In the genomic region with DNA sequence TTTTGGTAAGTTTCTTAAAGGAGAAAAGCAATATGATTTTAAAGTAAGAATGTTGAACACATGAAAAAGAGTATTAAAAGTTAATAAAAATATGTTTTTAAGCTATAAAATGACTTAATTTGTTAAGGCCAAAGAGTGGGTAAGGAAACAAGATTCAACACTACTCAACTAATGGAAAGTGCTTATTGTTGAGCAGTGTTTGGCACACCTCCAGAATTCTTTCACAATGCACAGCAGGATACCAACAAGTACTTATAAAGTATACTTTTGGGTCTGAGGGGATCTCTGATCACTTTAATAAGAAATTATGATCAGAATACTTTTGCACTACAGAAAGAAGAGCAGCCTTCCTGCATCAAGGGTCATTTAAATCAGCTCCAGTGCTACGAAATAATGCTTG, we compare ENCODE assay signal across 2 cellular contexts.
TF ChIP-seq lines count a peak whose summit lies in the region.

No MANE protein-coding gene starts in this region.

TF ChIP-seq in SK-N-SH treated with all-trans-retinoic acid at 6 μM for 48 hours, 23 proteins besides CTCF, POLR2A, EP300 and RAD21 (continued from another document):
- TF ChIP-seq, protein P1, sequence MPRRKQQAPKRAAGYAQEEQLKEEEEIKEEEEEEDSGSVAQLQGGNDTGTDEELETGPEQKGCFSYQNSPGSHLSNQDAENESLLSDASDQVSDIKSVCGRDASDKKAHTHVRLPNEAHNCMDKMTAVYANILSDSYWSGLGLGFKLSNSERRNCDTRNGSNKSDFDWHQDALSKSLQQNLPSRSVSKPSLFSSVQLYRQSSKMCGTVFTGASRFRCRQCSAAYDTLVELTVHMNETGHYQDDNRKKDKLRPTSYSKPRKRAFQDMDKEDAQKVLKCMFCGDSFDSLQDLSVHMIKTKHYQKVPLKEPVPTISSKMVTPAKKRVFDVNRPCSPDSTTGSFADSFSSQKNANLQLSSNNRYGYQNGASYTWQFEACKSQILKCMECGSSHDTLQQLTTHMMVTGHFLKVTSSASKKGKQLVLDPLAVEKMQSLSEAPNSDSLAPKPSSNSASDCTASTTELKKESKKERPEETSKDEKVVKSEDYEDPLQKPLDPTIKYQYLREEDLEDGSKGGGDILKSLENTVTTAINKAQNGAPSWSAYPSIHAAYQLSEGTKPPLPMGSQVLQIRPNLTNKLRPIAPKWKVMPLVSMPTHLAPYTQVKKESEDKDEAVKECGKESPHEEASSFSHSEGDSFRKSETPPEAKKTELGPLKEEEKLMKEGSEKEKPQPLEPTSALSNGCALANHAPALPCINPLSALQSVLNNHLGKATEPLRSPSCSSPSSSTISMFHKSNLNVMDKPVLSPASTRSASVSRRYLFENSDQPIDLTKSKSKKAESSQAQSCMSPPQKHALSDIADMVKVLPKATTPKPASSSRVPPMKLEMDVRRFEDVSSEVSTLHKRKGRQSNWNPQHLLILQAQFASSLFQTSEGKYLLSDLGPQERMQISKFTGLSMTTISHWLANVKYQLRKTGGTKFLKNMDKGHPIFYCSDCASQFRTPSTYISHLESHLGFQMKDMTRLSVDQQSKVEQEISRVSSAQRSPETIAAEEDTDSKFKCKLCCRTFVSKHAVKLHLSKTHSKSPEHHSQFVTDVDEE (CRISPR knock-in tag; IDR thresholded peaks at IDR 0.05) = no peak
- no peak for TF ChIP-seq ISL1 (CRISPR knock-in tag; IDR thresholded peaks at IDR 0.05)

TF ChIP-seq in endothelial cell of umbilical vein, 7 proteins besides CTCF, POLR2A, EP300 and RAD21 (continued from another document):
- TF ChIP-seq, protein P2, sequence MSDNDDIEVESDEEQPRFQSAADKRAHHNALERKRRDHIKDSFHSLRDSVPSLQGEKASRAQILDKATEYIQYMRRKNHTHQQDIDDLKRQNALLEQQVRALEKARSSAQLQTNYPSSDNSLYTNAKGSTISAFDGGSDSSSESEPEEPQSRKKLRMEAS (IDR thresholded peaks at IDR 0.05; ENCODE audit: insufficient read depth, insufficient read length) = no peak
- TF ChIP-seq EZH2 (IDR thresholded peaks at IDR 0.05; ENCODE audit: borderline replicate concordance, low read depth, low read length, severe bottlenecking) (no peak), JUN (IDR thresholded peaks at IDR 0.05; ENCODE audit: borderline replicate concordance, insufficient read depth, insufficient read length, low read depth) (no peak), POLR2AphosphoS5 (IDR thresholded peaks at IDR 0.05; ENCODE audit: insufficient read depth, low read depth, low read length) (no peak)
